ENCODE assay signal across 2 cellular contexts in genomic region chrX:106612403-106612789, GRCh38.
TF ChIP-seq lines count a peak whose summit lies in the region.

No MANE protein-coding gene starts in this region.

TF ChIP-seq in SK-N-SH, 30 proteins besides CTCF, POLR2A, EP300 and RAD21 (continued from another document):
- TF ChIP-seq GABPA (IDR thresholded peaks at IDR 0.05; ENCODE audit: low read depth) = no peak
- TF ChIP-seq YY1 (IDR thresholded peaks at IDR 0.05; ENCODE audit: low read depth) = no peak
- no peak for TF ChIP-seq FOSL2 (IDR thresholded peaks at IDR 0.05; ENCODE audit: borderline replicate concordance, low read depth)
- TF ChIP-seq NFIC (IDR thresholded peaks at IDR 0.05; ENCODE audit: borderline replicate concordance) = no peak
- no peak for TF ChIP-seq GATA2 (CRISPR knock-in tag; IDR thresholded peaks at IDR 0.05)

TF ChIP-seq in SK-N-SH treated with all-trans-retinoic acid at 6 μM for 48 hours, 23 proteins besides CTCF, POLR2A, EP300 and RAD21 (continued from another document):
- TF ChIP-seq POU6F1 (CRISPR knock-in tag; IDR thresholded peaks at IDR 0.05; ENCODE audit: borderline replicate concordance, low read depth) (no peak), ISL1 (CRISPR knock-in tag; IDR thresholded peaks at IDR 0.05) (no peak), CSDC2 (CRISPR knock-in tag; IDR thresholded peaks at IDR 0.05) (no peak), SNAI2 (CRISPR knock-in tag; IDR thresholded peaks at IDR 0.05) (no peak), BACH2 (CRISPR knock-in tag; IDR thresholded peaks at IDR 0.05; ENCODE audit: borderline replicate concordance) (no peak), ARNTL (CRISPR knock-in tag; IDR thresholded peaks at IDR 0.05; ENCODE audit: borderline replicate concordance, low read depth) (no peak), RARB (CRISPR knock-in tag; IDR thresholded peaks at IDR 0.05) (no peak), PATZ1 (CRISPR knock-in tag; IDR thresholded peaks at IDR 0.05; ENCODE audit: borderline replicate concordance) (no peak)
